ENCODE assay signal across 2 cellular contexts in genomic region chr1:21815724-21816311, GRCh38.
A peak's percentile ranks its signal among the peaks of the same experiment; 100 is the strongest.
TF ChIP-seq lines count a peak whose summit lies in the region.

No MANE protein-coding gene starts in this region.

TF ChIP-seq in liver, 16 proteins besides CTCF, POLR2A, EP300 and RAD21:
- peak; percentile 73 for TF ChIP-seq NR2F2 (IDR thresholded peaks at IDR 0.05)
- TF ChIP-seq RXRA (IDR thresholded peaks at IDR 0.05) = no peak
- TF ChIP-seq EGR1 (IDR thresholded peaks at IDR 0.05; ENCODE audit: low read depth in 2 of 2) = no peak

TF ChIP-seq in HepG2, 621 proteins besides CTCF, POLR2A, EP300 and RAD21:
- no peak for TF ChIP-seq DBP (CRISPR knock-in tag; IDR thresholded peaks at IDR 0.05; ENCODE audit: not compliant biosample characterization)
- no peak for TF ChIP-seq DMAP1 (CRISPR knock-in tag; IDR thresholded peaks at IDR 0.05)
- TF ChIP-seq ZBTB49 (CRISPR knock-in tag; IDR thresholded peaks at IDR 0.05; ENCODE audit: borderline replicate concordance) = no peak
